ENCODE assay signal across 35 cellular contexts in genomic region chrX:906586-906985, GRCh38.
"Had no signal": no experiment of that assay in that cellular context is flagged by ENCODE, and none has a peak within 500 bp of the region (broad histone marks: within the 10 kb centered on the region; RNA-seq: fewer than 3 reads in every experiment).

No MANE protein-coding gene starts in this region.

- H3K27me3 Mint-ChIP-seq: activated CD4-positive, alpha-beta T cell treated with anti-CD3 and anti-CD28 coated beads for 36 hours; activated CD4-positive, alpha-beta T cell treated with anti-CD3 and anti-CD28 coated beads, Interleukin-2, amount 10 ng/mL, durations not matched to agents 7 days and 5 days; activated naive CD4-positive, alpha-beta T cell treated with anti-CD3 and anti-CD28 coated beads, Interleukin-2, amount 50 U/mL, for 24 hours had no signal

- H3K27ac Mint-ChIP-seq: activated CD4-positive, alpha-beta T cell treated with anti-CD3 and anti-CD28 coated beads for 36 hours; activated CD4-positive, alpha-beta T cell treated with anti-CD3 and anti-CD28 coated beads, Interleukin-2, amount 10 ng/mL, durations not matched to agents 7 days and 5 days; activated CD8-positive, alpha-beta T cell treated with anti-CD3 and anti-CD28 coated beads, Interleukin-2, amount 10 ng/mL, durations not matched to agents 7 days and 5 days; activated naive CD4-positive, alpha-beta T cell treated with anti-CD3 and anti-CD28 coated beads, Interleukin-2, amount 50 U/mL, for 24 hours; activated T-cell treated with anti-CD3 and anti-CD28 coated beads, Interleukin-2, amount 50 U/mL, for 24 hours; activated T-helper 2 cell treated with anti-CD3 and anti-CD28 coated beads, Interferon-gamma antibody, Interleukin-2, Interleukin-4, amounts not matched to agents 10 μg/mL and 5 μg/mL and 100 μg/mL, durations not matched to agents 14 hours and 24 hours and 36 hours had no signal

- H3K9me3 Mint-ChIP-seq: activated naive CD4-positive, alpha-beta T cell treated with anti-CD3 and anti-CD28 coated beads, Interleukin-2, amount 50 U/mL, for 24 hours had no signal

- DNase-seq: activated CD4-positive, alpha-beta T cell treated with anti-CD3 and anti-CD28 coated beads for 36 hours; activated CD4-positive, alpha-beta T cell treated with anti-CD3 and anti-CD28 coated beads, Interleukin-2, amount 10 ng/mL, durations not matched to agents 7 days and 5 days; activated CD4-positive, alpha-beta T cell treated with anti-CD3 and anti-CD28 coated beads, Interleukin-2, amount 50 U/mL, for 48 hours; activated CD8-positive, alpha-beta T cell treated with anti-CD3 and anti-CD28 coated beads, Interleukin-2, amount 10 ng/mL, durations not matched to agents 7 days and 5 days; activated gamma-delta T cell; activated naive CD4-positive, alpha-beta T cell treated with Interleukin-2 at 50 U/mL for 16 hours; activated T-cell treated with anti-CD3 and anti-CD28 coated beads, Interleukin-2, amount 50 U/mL, for 24 hours; body of pancreas; caudate nucleus; cerebellar nuclear complex; Karpas-422; NCI-H1105; NCI-H1417 treated with DMSO at 0.1 percent for 48 hours; NCI-H187 treated with DMSO at 0.1 percent for 48 hours; NCI-H2081; NCI-H2171 treated with DMSO at 0.1 percent for 48 hours; NCI-H2227 treated with DMSO at 0.1 percent for 48 hours; NCI-H526; NCI-H748 treated with DMSO at 0.1 percent for 48 hours; NK-92 treated with Interleukin-12 subunit alpha and Interleukin-12 subunit beta, amount 100 ng/mL, for 24 hours; PC-3; Peyer's patch; SIG-M5; SW 1271; T-helper 1 cell; T-helper 2 cell; T-helper 9 cell had no signal

- H3K4me3 Mint-ChIP-seq: activated CD4-positive, alpha-beta T cell treated with anti-CD3 and anti-CD28 coated beads for 36 hours; activated CD4-positive, alpha-beta T cell treated with anti-CD3 and anti-CD28 coated beads, Interleukin-2, amount 10 ng/mL, durations not matched to agents 7 days and 5 days; activated CD8-positive, alpha-beta T cell treated with anti-CD3 and anti-CD28 coated beads, Interleukin-2, amount 10 ng/mL, durations not matched to agents 7 days and 5 days; activated naive CD4-positive, alpha-beta T cell treated with anti-CD3 and anti-CD28 coated beads, Interleukin-2, amount 50 U/mL, for 24 hours; activated T-cell treated with anti-CD3 and anti-CD28 coated beads, Interleukin-2, amount 50 U/mL, for 24 hours had no signal

- H3K4me1 ChIP-seq: adrenal gland, body of pancreas, breast epithelium, Peyer's patch had no signal

- H3K36me3 Mint-ChIP-seq: activated naive CD4-positive, alpha-beta T cell treated with anti-CD3 and anti-CD28 coated beads, Interleukin-2, amount 50 U/mL, for 24 hours had no signal

- H3K9me3 ChIP-seq: adrenal gland, body of pancreas had no signal

- H3K36me3 ChIP-seq: adrenal gland, breast epithelium, Peyer's patch had no signal

- H3K4me3 ChIP-seq: adrenal gland, body of pancreas, breast epithelium, Peyer's patch had no signal

- ATAC-seq: activated CD4-positive, alpha-beta T cell treated with anti-CD3 and anti-CD28 coated beads for 36 hours; activated CD4-positive, CD25-positive, alpha-beta regulatory T cell treated with anti-CD3 and anti-CD28 coated beads, Interleukin-2, amount 50 U/mL, for 24 hours; activated CD8-positive, alpha-beta T cell treated with anti-CD3 and anti-CD28 coated beads, Interleukin-2, amount 10 ng/mL, durations not matched to agents 7 days and 5 days; body of pancreas; PC-3; Right ventricle myocardium inferior had no signal

- FAIRE-seq: astrocyte had no signal

- H3K27me3 ChIP-seq: adrenal gland, body of pancreas, breast epithelium, Peyer's patch had no signal

- H3K4me1 Mint-ChIP-seq: activated CD4-positive, alpha-beta T cell treated with anti-CD3 and anti-CD28 coated beads for 36 hours; activated CD4-positive, alpha-beta T cell treated with anti-CD3 and anti-CD28 coated beads, Interleukin-2, amount 10 ng/mL, durations not matched to agents 7 days and 5 days; activated naive CD4-positive, alpha-beta T cell treated with anti-CD3 and anti-CD28 coated beads, Interleukin-2, amount 50 U/mL, for 24 hours had no signal

- H3K27ac ChIP-seq: adrenal gland, body of pancreas, breast epithelium, Peyer's patch, RWPE1 had no signal
